Comparison of ENCODE assay signal across 1 cellular context in genomic region chr2:48545244-48545643, GRCh38.
TF ChIP-seq lines count a peak whose summit lies in the region.

No MANE protein-coding gene starts in this region.

TF ChIP-seq in HepG2, 621 proteins besides CTCF, POLR2A, EP300 and RAD21 (continued from another document):
- TF ChIP-seq HMGXB4 (CRISPR knock-in tag; IDR thresholded peaks at IDR 0.05; ENCODE audit: borderline replicate concordance in 1 of 2, low read depth in 1 of 2) = 0 out of 4 replicates have a peak, but pooled peaks of 1 of the 2 experiments have one; percentile 27
- 0 out of 2 replicates have a peak, but pooled peaks have one; percentile 23 for TF ChIP-seq HOXA3 (CRISPR knock-in tag; IDR thresholded peaks at IDR 0.05)
- no peak for TF ChIP-seq ZFX (CRISPR knock-in tag; IDR thresholded peaks at IDR 0.05; ENCODE audit: low read depth)
- no peak for TF ChIP-seq CCAR2 (optimal IDR thresholded peaks at IDR 0.05; ENCODE audit: low read depth, low read length)
- no peak for TF ChIP-seq ZNF574 (CRISPR knock-in tag; IDR thresholded peaks at IDR 0.05)
- peak; percentile 45; the same call in 1 of the 2 replicates for TF ChIP-seq MYC (CRISPR knock-in tag; IDR thresholded peaks at IDR 0.05; ENCODE audit: borderline replicate concordance)
- no peak for TF ChIP-seq JUN (CRISPR knock-in tag; IDR thresholded peaks at IDR 0.05)
- no peak for TF ChIP-seq KDM2A (CRISPR knock-in tag; IDR thresholded peaks at IDR 0.05; ENCODE audit: borderline replicate concordance, low read depth)
- TF ChIP-seq STAG1 (CRISPR knock-in tag; IDR thresholded peaks at IDR 0.05) = peak; percentile 72
- TF ChIP-seq SMC3 (IDR thresholded peaks at IDR 0.05; ENCODE audit: low read length) = 0 out of 2 replicates have a peak, but pooled peaks have one; percentile 4
